In the genomic region with DNA sequence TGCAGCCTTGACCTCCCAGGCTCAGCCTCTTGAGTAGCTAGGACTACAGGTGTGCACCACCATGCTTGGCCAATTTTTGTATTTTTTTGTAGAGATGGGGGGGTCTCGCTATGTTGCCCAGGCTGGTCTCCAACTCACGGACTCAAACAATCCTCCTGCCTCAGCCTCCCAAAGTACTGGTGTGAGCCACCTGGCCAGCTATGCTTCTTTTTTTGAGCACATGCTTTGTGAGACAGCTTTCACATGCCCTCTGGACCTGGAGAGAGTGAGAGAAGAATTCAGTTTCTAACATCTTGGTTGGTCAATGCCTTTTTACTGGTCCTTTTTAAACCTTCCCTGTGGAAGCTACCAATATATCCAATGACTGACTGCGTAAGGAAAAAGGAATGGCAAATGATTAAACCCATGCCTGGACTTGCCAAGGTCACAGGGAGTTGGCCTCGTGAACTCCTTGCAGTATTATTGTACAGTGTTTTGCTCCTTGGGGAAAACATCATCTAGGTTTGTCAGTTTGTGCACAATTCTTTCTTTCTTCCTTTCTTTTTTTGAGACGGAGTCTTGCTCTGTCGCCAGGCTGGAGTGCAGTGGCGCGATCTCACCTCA, we compare ENCODE assay signal across 22 cellular contexts.
"Had no signal": no experiment of that assay in that cellular context is flagged by ENCODE, and none has a peak within 500 bp of the region (broad histone marks: within the 10 kb centered on the region; RNA-seq: fewer than 3 reads in every experiment).

No MANE protein-coding gene starts in this region.

- H3K36me3 ChIP-seq: MG63, SJSA1 had no signal

- H3K27ac ChIP-seq: SJSA1, SK-N-MC had no signal

- H3K4me3 ChIP-seq: MG63, SJSA1, SK-N-MC had no signal

- DNase-seq: IMR-90, Karpas-422, KG1, MG63, NCI-H1092, NCI-H1105 treated with DMSO at 0.1 percent for 48 hours, NCI-H1417 treated with DMSO at 0.1 percent for 48 hours, NCI-H146, NCI-H187, NCI-H2029, NCI-H2081 treated with DMSO at 0.1 percent for 48 hours, NCI-H2171, NCI-H226, NCI-H446, NCI-H510A, NCI-H524 treated with DMSO at 0.1 percent for 48 hours, NCI-H69, NCI-H774, Right ventricle myocardium superior, SIG-M5 had no signal

- H3K4me1 ChIP-seq: SJSA1 had no signal

- H3K27me3 ChIP-seq: MG63, SJSA1 had no signal
